1 cellular context compared by ENCODE assay signal in the genomic region with DNA sequence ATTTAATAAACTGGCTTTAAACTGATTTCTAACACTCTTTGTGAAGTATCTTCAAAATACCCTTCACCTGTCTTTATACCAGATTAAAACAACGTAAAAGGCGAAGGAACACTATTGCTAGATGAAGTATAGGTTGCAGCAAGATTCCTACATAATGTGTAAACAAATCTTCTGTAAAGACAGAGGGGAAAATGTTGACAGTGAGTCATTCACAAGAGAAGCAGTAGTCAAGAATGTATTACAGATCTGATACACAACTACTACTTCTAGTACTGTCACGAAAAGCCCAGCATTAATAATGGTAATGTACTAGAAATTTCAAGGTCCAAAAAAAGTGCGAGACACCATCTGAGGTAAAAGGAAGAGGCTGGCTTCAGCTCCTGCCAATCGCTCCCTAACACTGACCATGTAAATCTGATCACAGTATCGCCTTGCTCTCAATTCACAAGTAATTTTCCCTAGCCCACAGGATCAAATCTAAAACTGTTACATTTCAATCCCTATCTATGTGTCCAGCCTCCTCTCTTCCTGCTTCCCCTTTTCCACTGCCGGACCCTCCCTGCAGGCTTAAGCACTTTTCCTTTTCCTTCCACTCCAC.
TF ChIP-seq lines count a peak whose summit lies in the region.

No MANE protein-coding gene starts in this region.

TF ChIP-seq in GM23338, 12 proteins besides CTCF, POLR2A, EP300 and RAD21 (continued from another document):
- TF ChIP-seq, protein P1, sequence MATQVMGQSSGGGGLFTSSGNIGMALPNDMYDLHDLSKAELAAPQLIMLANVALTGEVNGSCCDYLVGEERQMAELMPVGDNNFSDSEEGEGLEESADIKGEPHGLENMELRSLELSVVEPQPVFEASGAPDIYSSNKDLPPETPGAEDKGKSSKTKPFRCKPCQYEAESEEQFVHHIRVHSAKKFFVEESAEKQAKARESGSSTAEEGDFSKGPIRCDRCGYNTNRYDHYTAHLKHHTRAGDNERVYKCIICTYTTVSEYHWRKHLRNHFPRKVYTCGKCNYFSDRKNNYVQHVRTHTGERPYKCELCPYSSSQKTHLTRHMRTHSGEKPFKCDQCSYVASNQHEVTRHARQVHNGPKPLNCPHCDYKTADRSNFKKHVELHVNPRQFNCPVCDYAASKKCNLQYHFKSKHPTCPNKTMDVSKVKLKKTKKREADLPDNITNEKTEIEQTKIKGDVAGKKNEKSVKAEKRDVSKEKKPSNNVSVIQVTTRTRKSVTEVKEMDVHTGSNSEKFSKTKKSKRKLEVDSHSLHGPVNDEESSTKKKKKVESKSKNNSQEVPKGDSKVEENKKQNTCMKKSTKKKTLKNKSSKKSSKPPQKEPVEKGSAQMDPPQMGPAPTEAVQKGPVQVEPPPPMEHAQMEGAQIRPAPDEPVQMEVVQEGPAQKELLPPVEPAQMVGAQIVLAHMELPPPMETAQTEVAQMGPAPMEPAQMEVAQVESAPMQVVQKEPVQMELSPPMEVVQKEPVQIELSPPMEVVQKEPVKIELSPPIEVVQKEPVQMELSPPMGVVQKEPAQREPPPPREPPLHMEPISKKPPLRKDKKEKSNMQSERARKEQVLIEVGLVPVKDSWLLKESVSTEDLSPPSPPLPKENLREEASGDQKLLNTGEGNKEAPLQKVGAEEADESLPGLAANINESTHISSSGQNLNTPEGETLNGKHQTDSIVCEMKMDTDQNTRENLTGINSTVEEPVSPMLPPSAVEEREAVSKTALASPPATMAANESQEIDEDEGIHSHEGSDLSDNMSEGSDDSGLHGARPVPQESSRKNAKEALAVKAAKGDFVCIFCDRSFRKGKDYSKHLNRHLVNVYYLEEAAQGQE (IDR thresholded peaks at IDR 0.05; ENCODE audit: unreplicated experiment) = no peak
- TF ChIP-seq, protein P2, sequence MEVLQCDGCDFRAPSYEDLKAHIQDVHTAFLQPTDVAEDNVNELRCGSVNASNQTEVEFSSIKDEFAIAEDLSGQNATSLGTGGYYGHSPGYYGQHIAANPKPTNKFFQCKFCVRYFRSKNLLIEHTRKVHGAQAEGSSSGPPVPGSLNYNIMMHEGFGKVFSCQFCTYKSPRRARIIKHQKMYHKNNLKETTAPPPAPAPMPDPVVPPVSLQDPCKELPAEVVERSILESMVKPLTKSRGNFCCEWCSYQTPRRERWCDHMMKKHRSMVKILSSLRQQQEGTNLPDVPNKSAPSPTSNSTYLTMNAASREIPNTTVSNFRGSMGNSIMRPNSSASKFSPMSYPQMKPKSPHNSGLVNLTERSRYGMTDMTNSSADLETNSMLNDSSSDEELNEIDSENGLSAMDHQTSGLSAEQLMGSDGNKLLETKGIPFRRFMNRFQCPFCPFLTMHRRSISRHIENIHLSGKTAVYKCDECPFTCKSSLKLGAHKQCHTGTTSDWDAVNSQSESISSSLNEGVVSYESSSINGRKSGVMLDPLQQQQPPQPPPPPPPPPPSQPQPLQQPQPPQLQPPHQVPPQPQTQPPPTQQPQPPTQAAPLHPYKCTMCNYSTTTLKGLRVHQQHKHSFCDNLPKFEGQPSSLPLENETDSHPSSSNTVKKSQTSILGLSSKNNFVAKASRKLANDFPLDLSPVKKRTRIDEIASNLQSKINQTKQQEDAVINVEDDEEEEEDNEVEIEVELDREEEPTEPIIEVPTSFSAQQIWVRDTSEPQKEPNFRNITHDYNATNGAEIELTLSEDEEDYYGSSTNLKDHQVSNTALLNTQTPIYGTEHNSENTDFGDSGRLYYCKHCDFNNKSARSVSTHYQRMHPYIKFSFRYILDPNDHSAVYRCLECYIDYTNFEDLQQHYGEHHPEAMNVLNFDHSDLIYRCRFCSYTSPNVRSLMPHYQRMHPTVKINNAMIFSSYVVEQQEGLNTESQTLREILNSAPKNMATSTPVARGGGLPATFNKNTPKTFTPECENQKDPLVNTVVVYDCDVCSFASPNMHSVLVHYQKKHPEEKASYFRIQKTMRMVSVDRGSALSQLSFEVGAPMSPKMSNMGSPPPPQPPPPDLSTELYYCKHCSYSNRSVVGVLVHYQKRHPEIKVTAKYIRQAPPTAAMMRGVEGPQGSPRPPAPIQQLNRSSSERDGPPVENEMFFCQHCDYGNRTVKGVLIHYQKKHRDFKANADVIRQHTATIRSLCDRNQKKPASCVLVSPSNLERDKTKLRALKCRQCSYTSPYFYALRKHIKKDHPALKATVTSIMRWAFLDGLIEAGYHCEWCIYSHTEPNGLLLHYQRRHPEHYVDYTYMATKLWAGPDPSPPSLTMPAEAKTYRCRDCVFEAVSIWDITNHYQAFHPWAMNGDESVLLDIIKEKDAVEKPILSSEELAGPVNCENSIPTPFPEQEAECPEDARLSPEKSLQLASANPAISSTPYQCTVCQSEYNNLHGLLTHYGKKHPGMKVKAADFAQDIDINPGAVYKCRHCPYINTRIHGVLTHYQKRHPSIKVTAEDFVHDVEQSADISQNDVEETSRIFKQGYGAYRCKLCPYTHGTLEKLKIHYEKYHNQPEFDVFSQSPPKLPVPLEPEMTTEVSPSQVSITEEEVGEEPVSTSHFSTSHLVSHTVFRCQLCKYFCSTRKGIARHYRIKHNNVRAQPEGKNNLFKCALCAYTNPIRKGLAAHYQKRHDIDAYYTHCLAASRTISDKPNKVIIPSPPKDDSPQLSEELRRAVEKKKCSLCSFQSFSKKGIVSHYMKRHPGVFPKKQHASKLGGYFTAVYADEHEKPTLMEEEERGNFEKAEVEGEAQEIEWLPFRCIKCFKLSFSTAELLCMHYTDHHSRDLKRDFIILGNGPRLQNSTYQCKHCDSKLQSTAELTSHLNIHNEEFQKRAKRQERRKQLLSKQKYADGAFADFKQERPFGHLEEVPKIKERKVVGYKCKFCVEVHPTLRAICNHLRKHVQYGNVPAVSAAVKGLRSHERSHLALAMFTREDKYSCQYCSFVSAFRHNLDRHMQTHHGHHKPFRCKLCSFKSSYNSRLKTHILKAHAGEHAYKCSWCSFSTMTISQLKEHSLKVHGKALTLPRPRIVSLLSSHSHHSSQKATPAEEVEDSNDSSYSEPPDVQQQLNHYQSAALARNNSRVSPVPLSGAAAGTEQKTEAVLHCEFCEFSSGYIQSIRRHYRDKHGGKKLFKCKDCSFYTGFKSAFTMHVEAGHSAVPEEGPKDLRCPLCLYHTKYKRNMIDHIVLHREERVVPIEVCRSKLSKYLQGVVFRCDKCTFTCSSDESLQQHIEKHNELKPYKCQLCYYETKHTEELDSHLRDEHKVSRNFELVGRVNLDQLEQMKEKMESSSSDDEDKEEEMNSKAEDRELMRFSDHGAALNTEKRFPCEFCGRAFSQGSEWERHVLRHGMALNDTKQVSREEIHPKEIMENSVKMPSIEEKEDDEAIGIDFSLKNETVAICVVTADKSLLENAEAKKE (CRISPR knock-in tag; IDR thresholded peaks at IDR 0.05) = no peak
- no peak for TF ChIP-seq EZH2 (IDR thresholded peaks at IDR 0.05; ENCODE audit: low read depth, unreplicated experiment)
- TF ChIP-seq ZNF114 (CRISPR knock-in tag; IDR thresholded peaks at IDR 0.05) = no peak
- TF ChIP-seq CREB1 (CRISPR knock-in tag; IDR thresholded peaks at IDR 0.05; ENCODE audit: low read depth) = no peak
- TF ChIP-seq JUNB (IDR thresholded peaks at IDR 0.05; ENCODE audit: unreplicated experiment) = no peak
- no peak for TF ChIP-seq POLR2AphosphoS5 (IDR thresholded peaks at IDR 0.05; ENCODE audit: low read depth)
- TF ChIP-seq, protein P3, sequence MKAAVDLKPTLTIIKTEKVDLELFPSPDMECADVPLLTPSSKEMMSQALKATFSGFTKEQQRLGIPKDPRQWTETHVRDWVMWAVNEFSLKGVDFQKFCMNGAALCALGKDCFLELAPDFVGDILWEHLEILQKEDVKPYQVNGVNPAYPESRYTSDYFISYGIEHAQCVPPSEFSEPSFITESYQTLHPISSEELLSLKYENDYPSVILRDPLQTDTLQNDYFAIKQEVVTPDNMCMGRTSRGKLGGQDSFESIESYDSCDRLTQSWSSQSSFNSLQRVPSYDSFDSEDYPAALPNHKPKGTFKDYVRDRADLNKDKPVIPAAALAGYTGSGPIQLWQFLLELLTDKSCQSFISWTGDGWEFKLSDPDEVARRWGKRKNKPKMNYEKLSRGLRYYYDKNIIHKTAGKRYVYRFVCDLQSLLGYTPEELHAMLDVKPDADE (IDR thresholded peaks at IDR 0.05) = no peak
- TF ChIP-seq ZNF331 (CRISPR knock-in tag; IDR thresholded peaks at IDR 0.05; ENCODE audit: low read depth) = no peak
- TF ChIP-seq NANOG (IDR thresholded peaks at IDR 0.05; ENCODE audit: borderline replicate concordance) = no peak
- TF ChIP-seq EZH2phosphoT487 (IDR thresholded peaks at IDR 0.05; ENCODE audit: unreplicated experiment) = no peak
